In genomic region chr1:40363721-40364120, GRCh38 we compare ENCODE assay signal across 10 cellular contexts. TPM values are rescaled to one million over a fixed set of nuclear protein-coding genes. Genes with fewer than 3 reads are reported as not detected.
A peak's percentile ranks its signal among the peaks of the same experiment; 100 is the strongest.
DNase-seq lines count a peak whose midpoint lies in the region; ATAC-seq lines count a peak whose summit lies in the region.
"Had no signal": no experiment of that assay in that cellular context is flagged by ENCODE, and none has a peak within 500 bp of the region (broad histone marks: within the 10 kb centered on the region; RNA-seq: fewer than 3 reads in every experiment).

No MANE protein-coding gene starts in this region.

- DNase-seq in CD4-positive, CD25-positive, alpha-beta regulatory T cell = no peak
- DNase-seq in T-helper 17 cell (no peak), islet precursor cell (no peak), NCI-H2107 treated with DMSO at 0.1 percent for 48 hours (lab: John Stamatoyannopoulos, UW; ENCODE audit: unreplicated experiment) (no peak), NCI-H510A (lab: John Stamatoyannopoulos, UW) (no peak)
- no peak for DNase-seq in stimulated activated naive CD4-positive, alpha-beta T cell treated with Interleukin-2 at 50 U/mL for 16 hours (lab: John Stamatoyannopoulos, UW)
- DNase-seq: left ventricle myocardium inferior, T-helper 9 cell had no signal

- peaks cover 0 to 3% (median under 1%) of the 10 kb centered on the region in 7 donors for H3K9me3 Mint-ChIP-seq in CD4-positive, CD25-positive, alpha-beta regulatory T cell

- peak; percentile 50 to 66 for ATAC-seq in CD4-positive, CD25-positive, alpha-beta regulatory T cell (ENCODE audit: low read depth in 2 of 2)
- ATAC-seq in GM18867 (IDR thresholded peaks at IDR 0.05; ENCODE audit: unreplicated experiment) = peak; percentile 92
- ATAC-seq in HG02852 (IDR thresholded peaks at IDR 0.05; ENCODE audit: unreplicated experiment) = peak; percentile 81
- peak; percentile 63 for ATAC-seq in T-helper 17 cell

- no peak overlapping the region for H3K27ac ChIP-seq in CD4-positive, CD25-positive, alpha-beta regulatory T cell (ENCODE audit: insufficient read depth, low read length, poor library complexity, severe bottlenecking)
- H3K27ac ChIP-seq: left ventricle myocardium inferior had no signal

- H3K4me1 Mint-ChIP-seq in CD4-positive, CD25-positive, alpha-beta regulatory T cell = peaks cover 0 to 7% (median 2%) of the 10 kb centered on the region in 4 donors
- peaks cover 3% of the 10 kb centered on the region for H3K4me1 Mint-ChIP-seq in T-helper 17 cell

- H3K27me3 Mint-ChIP-seq in CD4-positive, CD25-positive, alpha-beta regulatory T cell = peaks cover 9% of the 10 kb centered on the region
- no peaks in the 10 kb centered on the region for H3K27me3 Mint-ChIP-seq in T-helper 17 cell

- H3K27me3 ChIP-seq in CD4-positive, CD25-positive, alpha-beta regulatory T cell (ENCODE audit: control insufficient read depth, insufficient read depth, low read length) = no peaks in the 10 kb centered on the region

- H3K36me3 Mint-ChIP-seq in CD4-positive, CD25-positive, alpha-beta regulatory T cell = no peaks in the 10 kb centered on the region
- peaks cover 2% of the 10 kb centered on the region for H3K36me3 Mint-ChIP-seq in T-helper 17 cell (ENCODE audit: low read depth)

- H3K27ac Mint-ChIP-seq in CD4-positive, CD25-positive, alpha-beta regulatory T cell = peak overlapping the region in 1 of 3 donors; percentile 58
- peak overlapping the region; percentile 53 for H3K27ac Mint-ChIP-seq in T-helper 17 cell

- no peaks in the 10 kb centered on the region for H3K4me1 ChIP-seq in CD4-positive, CD25-positive, alpha-beta regulatory T cell (ENCODE audit: control insufficient read depth, insufficient read depth, low read length, poor library complexity, severe bottlenecking)
- H3K4me1 ChIP-seq: left ventricle myocardium inferior had no signal

- no peaks in the 10 kb centered on the region for H3K36me3 ChIP-seq in CD4-positive, CD25-positive, alpha-beta regulatory T cell (ENCODE audit: control insufficient read depth, insufficient read depth, low read length)
- H3K36me3 ChIP-seq: left ventricle myocardium inferior had no signal

- no peaks in the 10 kb centered on the region for H3K9me3 ChIP-seq in CD4-positive, CD25-positive, alpha-beta regulatory T cell (ENCODE audit: control insufficient read depth in 2 of 2, low read length in 2 of 2)
- no peaks in the 10 kb centered on the region for H3K9me3 ChIP-seq in T-helper 17 cell (ENCODE audit: control insufficient read depth, low read length, poor library complexity, severe bottlenecking)

- no peak overlapping the region for H3K4me3 ChIP-seq in CD4-positive, CD25-positive, alpha-beta regulatory T cell (ENCODE audit: low read depth, low read length)
- H3K4me3 ChIP-seq: left ventricle myocardium inferior had no signal

- no peak overlapping the region for H3K4me3 Mint-ChIP-seq in CD4-positive, CD25-positive, alpha-beta regulatory T cell
- H3K4me3 Mint-ChIP-seq in T-helper 17 cell = no peak overlapping the region

RNA-seq across cellular contexts. Expression of gene SMAP2, which starts 9.8 kb away (rescaled TPM):
- total RNA-seq in CD4-positive, CD25-positive, alpha-beta regulatory T cell = 341 TPM
- polyA plus RNA-seq in CD4-positive, CD25-positive, alpha-beta regulatory T cell = 100 to 1,000 TPM; 297 to 472 (median 407) TPM
- total RNA-seq in T-helper 17 cell = 100 to 1,000 TPM; 155 to 169 TPM

RNA-seq across cellular contexts. Expression of gene COL9A2, which starts 46.6 kb away (rescaled TPM):
- 2.9 TPM for total RNA-seq in CD4-positive, CD25-positive, alpha-beta regulatory T cell
- 1 to 10 TPM in 1 of 4 donors, under 1 TPM in 3; 0.26 to 1.5 (median 0.50) TPM for polyA plus RNA-seq in CD4-positive, CD25-positive, alpha-beta regulatory T cell
- total RNA-seq in T-helper 17 cell = 1 to 10 TPM; 2.6 to 4.3 TPM
